ENCODE assay signal across 30 cellular contexts in genomic region chr3:134340362-134340997, GRCh38. TPM values are rescaled to one million over a fixed set of nuclear protein-coding genes. Genes with fewer than 3 reads are reported as not detected.
DNase-seq lines count a peak whose midpoint lies in the region; ATAC-seq, FAIRE-seq and TF ChIP-seq lines count a peak whose summit lies in the region.
"Had no signal": no experiment of that assay in that cellular context is flagged by ENCODE, and none has a peak within 500 bp of the region (broad histone marks: within the 10 kb centered on the region; RNA-seq: fewer than 3 reads in every experiment).

No MANE protein-coding gene starts in this region.

- ATAC-seq in HG02885 (IDR thresholded peaks at IDR 0.05; ENCODE audit: poor library complexity, unreplicated experiment): no peak
- ATAC-seq: HepG2; naive thymus-derived CD4-positive, alpha-beta T cell had no signal

- DNase-seq in amniotic epithelial cell (ENCODE audit: low read depth) (peak; percentile 95), keratinocyte (ENCODE audit: low read depth, low spot score) (no peak), renal cortical epithelial cell (ENCODE audit: low read depth) (peak; percentile 66), pons (ENCODE audit: low spot score) (no peak), GM10248 (ENCODE audit: extremely low spot score) (no peak), suprapubic skin (ENCODE audit: low spot score in 2 of 2) (no peak)
- DNase-seq: ACHN; activated CD4-positive, alpha-beta memory T cell treated with anti-CD3 and anti-CD28 coated beads for 36 hours; activated CD4-positive, alpha-beta T cell treated with anti-CD3 and anti-CD28 coated beads for 1 hour; activated CD8-positive, alpha-beta memory T cell treated with anti-CD3 and anti-CD28 coated beads, Interleukin-2, amount 50 U/mL, for 4 hours; activated naive CD4-positive, alpha-beta T cell treated with Interleukin-2 at 50 U/mL for 16 hours; amniotic stem cell; effector CD4-positive, alpha-beta T cell; glutamatergic neuron; H9; Kasumi-1; midbrain; naive thymus-derived CD4-positive, alpha-beta T cell; NCI-H1417 treated with DMSO at 0.1 percent for 48 hours; NCI-H2029 treated with DMSO at 0.1 percent for 48 hours; nucleus accumbens; stimulated activated naive CD4-positive, alpha-beta T cell treated with Interleukin-2 at 50 U/mL for 16 hours had no signal

- no peak for TF ChIP-seq EP300 in suprapubic skin (IDR thresholded peaks at IDR 0.05)

- TF ChIP-seq CTCF in keratinocyte (optimal IDR thresholded peaks at IDR 0.05 in 1 of 3, IDR thresholded peaks at IDR 0.05 in 1 of 3, conservative IDR thresholded peaks at IDR 0.05 in 1 of 3; ENCODE audit: extremely low read depth in 1 of 3, insufficient read depth in 2 of 3, low read length in 3 of 3): no peak
- TF ChIP-seq CTCF in GM10248 (IDR thresholded peaks at IDR 0.05; ENCODE audit: control extremely low read depth, extremely low read depth, low read depth, missing control alignments): no peak
- TF ChIP-seq CTCF in suprapubic skin (IDR thresholded peaks at IDR 0.05): no peak

- peak overlapping the region in 9 of 11 experiments; percentile 1 to 55 (median 30); a peak in 6 of 22 replicates for H3K4me2 ChIP-seq in BLaER1 treated with 17β-estradiol and CSF1 and Interleukin-3, amounts not matched to agents 10 nM and 100 nM
- no peak overlapping the region for H3K4me2 ChIP-seq in keratinocyte (ENCODE audit: control insufficient read depth, extremely low read depth, insufficient read depth, low read depth, low read length)

- H3K9me1 ChIP-seq in keratinocyte (ENCODE audit: control insufficient read depth, extremely low read depth, insufficient read depth, low read length): no peaks in the 10 kb centered on the region

- H3K4me1 ChIP-seq in BLaER1 treated with 17β-estradiol and CSF1 and Interleukin-3, amounts not matched to agents 10 nM and 100 nM: peaks cover 7 to 21% (median 18%) of the 10 kb centered on the region in 10 experiments; a peak in 19 of 20 replicates
- H3K4me1 ChIP-seq in keratinocyte (ENCODE audit: control insufficient read depth, extremely low read depth, insufficient read depth, low read length) (peaks cover 19% of the 10 kb centered on the region), suprapubic skin (peaks cover 21% of the 10 kb centered on the region)

- no peak for TF ChIP-seq POLR2A in suprapubic skin (IDR thresholded peaks at IDR 0.05)

- FAIRE-seq in keratinocyte (lab: Jason Lieb, UNC): peak; percentile 53
- FAIRE-seq: colon, GM12891, HepG2 had no signal

- POLR2A ChIA-PET in GM10248 (lab: Yijun Ruan, JAX): no interaction called here

- H2AFZ ChIP-seq in keratinocyte (ENCODE audit: control insufficient read depth, low read length): no peak overlapping the region

- dilution Hi-C loops in keratinocyte (cut with MboI; ENCODE audit: extremely low pct_ligation_motif_present, low sequenced_read_pairs): no loop called here

- no peak overlapping the region for H3K4me3 ChIP-seq in BLaER1 treated with 17β-estradiol and CSF1 and Interleukin-3, amounts not matched to agents 10 nM and 100 nM
- H3K4me3 ChIP-seq in keratinocyte (ENCODE audit: control insufficient read depth in 2 of 3, extremely low read depth in 1 of 3, insufficient read depth in 2 of 3, low read depth in 1 of 3, low read length in 3 of 3) (no peak overlapping the region), suprapubic skin (no peak overlapping the region)
- H3K4me3 ChIP-seq: skin epidermis, vagina had no signal

- WGBS in suprapubic skin: 86% methylated on average over 1 of the region's 1 CpG

- no peaks in the 10 kb centered on the region for H3K27me3 ChIP-seq in BLaER1 treated with 17β-estradiol and CSF1 and Interleukin-3, amounts not matched to agents 10 nM and 100 nM
- H3K27me3 ChIP-seq in keratinocyte (ENCODE audit: control insufficient read depth, extremely low read depth, insufficient read depth, low read length): no peaks in the 10 kb centered on the region
- H3K27me3 ChIP-seq in suprapubic skin: no peaks in the 10 kb centered on the region
- H3K27me3 ChIP-seq: vagina had no signal

- no peaks in the 10 kb centered on the region; a peak in 1 of 22 replicates for H4K20me1 ChIP-seq in BLaER1 treated with 17β-estradiol and CSF1 and Interleukin-3, amounts not matched to agents 10 nM and 100 nM
- H4K20me1 ChIP-seq in keratinocyte (ENCODE audit: control insufficient read depth, extremely low read depth, insufficient read depth, low read length): no peaks in the 10 kb centered on the region

- H3K79me2 ChIP-seq in keratinocyte (ENCODE audit: control insufficient read depth, insufficient read depth, low read length): no peaks in the 10 kb centered on the region

- H3K9me3 ChIP-seq in BLaER1 treated with 17β-estradiol and CSF1 and Interleukin-3, amounts not matched to agents 10 nM and 100 nM (replicated peaks in 1 of 11): no peaks in the 10 kb centered on the region
- no peaks in the 10 kb centered on the region for H3K9me3 ChIP-seq in keratinocyte (ENCODE audit: control insufficient read depth, low read depth, low read length)
- no peaks in the 10 kb centered on the region for H3K9me3 ChIP-seq in suprapubic skin
- H3K9me3 ChIP-seq: vagina had no signal

- H3K9ac ChIP-seq in BLaER1 treated with 17β-estradiol and CSF1 and Interleukin-3, amounts not matched to agents 10 nM and 100 nM: no peak overlapping the region
- H3K9ac ChIP-seq in keratinocyte (ENCODE audit: control insufficient read depth, extremely low read depth, insufficient read depth, low read length): no peak overlapping the region

- no peak overlapping the region for H3K27ac ChIP-seq in BLaER1 treated with 17β-estradiol and CSF1 and Interleukin-3, amounts not matched to agents 10 nM and 100 nM
- no peak overlapping the region for H3K27ac ChIP-seq in keratinocyte (ENCODE audit: control insufficient read depth, insufficient read depth, low read length)
- no peak overlapping the region for H3K27ac ChIP-seq in suprapubic skin
- H3K27ac ChIP-seq: epithelial cell of prostate, skin epidermis, vagina had no signal

- CTCF ChIA-PET in GM10248 (lab: Yijun Ruan, JAX): no interaction called here

- H3K36me3 ChIP-seq in BLaER1 treated with 17β-estradiol and CSF1 and Interleukin-3, amounts not matched to agents 10 nM and 100 nM: no peaks in the 10 kb centered on the region
- H3K36me3 ChIP-seq in keratinocyte (ENCODE audit: control insufficient read depth in 2 of 2, extremely low read depth in 1 of 2, insufficient read depth in 2 of 2, low read length in 2 of 2) (no peaks in the 10 kb centered on the region), suprapubic skin (no peaks in the 10 kb centered on the region)
- H3K36me3 ChIP-seq: vagina had no signal

RNA-seq across cellular contexts. Expression of gene AMOTL2, which starts 33.8 kb away (rescaled TPM):
- polyA plus RNA-seq in keratinocyte: 39.8 to 57.2 TPM (median 45.6 TPM) in 3 replicates
- 52.7 TPM for polyA plus RNA-seq in keratinocyte (2011; ENCODE audit: low read depth)
- 30.8 and 32.5 TPM in 2 replicates for polyA plus RNA-seq in keratinocyte (2011; cell fraction: cytosol; rRNA removed)
- polyA plus RNA-seq in keratinocyte (2011; cell fraction: nucleus; rRNA removed): 88.6 and 88.9 TPM in 2 replicates
- 44.4 and 81.4 TPM in 2 replicates for polyA plus RNA-seq in keratinocyte (2012; ENCODE audit: low replicate concordance)
- 49.8 to 105 TPM (median 62.0 TPM) in 3 replicates for polyA minus RNA-seq in keratinocyte
- 64.5 TPM for polyA minus RNA-seq in keratinocyte (2011; cell fraction: cytosol; rRNA and poly(A)+ RNA removed)
- polyA minus RNA-seq in keratinocyte (2011; cell fraction: nucleus; rRNA and poly(A)+ RNA removed): 82.0 and 84.4 TPM in 2 replicates
- total RNA-seq in renal cortical epithelial cell: 141 and 180 TPM in 2 replicates
- 100 to 1,000 TPM in 2 of 4 donors, 10 to 100 TPM in 2; 80.4 to 118 (median 95.8) TPM for total RNA-seq in suprapubic skin
- total RNA-seq: naive thymus-derived CD4-positive, alpha-beta T cell had no signal

Comparison
In these comparisons a context has a peak if more than half of its experiments do, and no peak if none do; other contexts are left out.
1. DNase-seq: peak in amniotic epithelial cell (single experiment) and renal cortical epithelial cell (single experiment); none in keratinocyte (single experiment), pons (single experiment), GM10248 (single experiment) and suprapubic skin (0 of 2).